In the genomic region with DNA sequence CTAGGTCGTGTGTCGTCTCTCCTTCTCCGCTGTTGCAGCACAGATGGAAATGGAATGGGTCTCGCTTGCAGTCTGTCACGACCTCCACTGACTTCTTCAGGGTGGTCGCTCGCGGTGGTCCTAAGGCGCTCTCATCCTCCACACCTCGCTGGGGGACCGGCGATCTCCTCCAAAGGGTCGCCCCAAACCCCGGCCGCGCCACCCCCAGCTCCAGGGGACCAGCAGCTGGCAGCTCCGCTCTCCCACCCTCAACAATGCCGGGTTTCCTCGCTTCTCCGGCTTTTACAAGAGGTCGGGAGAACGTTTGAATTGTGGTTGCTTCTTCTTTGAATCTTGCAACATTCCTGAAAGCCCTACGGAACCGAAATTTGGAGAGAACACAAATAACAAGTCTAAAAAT, we compare ENCODE assay signal across 22 cellular contexts.
"Had no signal": no experiment of that assay in that cellular context is flagged by ENCODE, and none has a peak within 500 bp of the region (broad histone marks: within the 10 kb centered on the region; RNA-seq: fewer than 3 reads in every experiment).

No MANE protein-coding gene starts in this region.

- H3K4me3 ChIP-seq: ascending aorta, left ventricle myocardium inferior had no signal

- H3K27ac ChIP-seq: ascending aorta, breast epithelium, dorsolateral prefrontal cortex, left ventricle myocardium inferior, neutrophil, VCaP had no signal

- H3K27me3 ChIP-seq: ascending aorta, breast epithelium, dorsolateral prefrontal cortex, neutrophil had no signal

- FAIRE-seq: kidney, urothelium cell line had no signal

- H3K4me1 ChIP-seq: ascending aorta, breast epithelium had no signal

- H3K36me3 ChIP-seq: ascending aorta, breast epithelium, left ventricle myocardium inferior, neutrophil had no signal

- ATAC-seq: activated naive CD8-positive, alpha-beta T cell treated with anti-CD3 and anti-CD28 coated beads, Interleukin-2, amount 50 U/mL, for 24 hours; activated T-helper 17 cell treated with anti-CD3 and anti-CD28 coated beads, Interleukin-2, amount 50 U/mL, for 72 hours; naive thymus-derived CD8-positive, alpha-beta T cell; stimulated activated memory B cell treated with anti-CD40 and anti-IgM and Interleukin-4, amounts not matched to agents 10 μg/mL and 1 μg/mL and 100 μg/mL, for 72 hours had no signal

- DNase-seq: activated CD4-positive, alpha-beta T cell treated with anti-CD3 and anti-CD28 coated beads for 1 hour; activated CD4-positive, alpha-beta T cell treated with anti-CD3 and anti-CD28 coated beads, Interleukin-2, amount 50 U/mL, for 4 hours; activated naive CD4-positive, alpha-beta T cell treated with anti-CD3 and anti-CD28 coated beads for 36 hours; activated naive CD8-positive, alpha-beta T cell treated with anti-CD3 and anti-CD28 coated beads, Interleukin-2, amount 50 U/mL, for 24 hours; activated T-cell treated with anti-CD3 and anti-CD28 coated beads for 4 hours; cerebellar nuclear complex; dorsolateral prefrontal cortex; hippocampal formation; kidney; left ventricle myocardium inferior; mesenchymal stem cell; naive thymus-derived CD8-positive, alpha-beta T cell; retina; stimulated activated CD4-positive, alpha-beta T cell treated with anti-CD3 and anti-CD28 coated beads, Interleukin-2, amount 100 ng/mL, for 48 hours; T1000 had no signal

- H3K4me1 Mint-ChIP-seq: activated naive CD8-positive, alpha-beta T cell treated with anti-CD3 and anti-CD28 coated beads, Interleukin-2, amount 50 U/mL, for 24 hours; activated T-helper 17 cell treated with anti-CD3 and anti-CD28 coated beads, Interleukin-2, amount 50 U/mL, for 72 hours; naive thymus-derived CD8-positive, alpha-beta T cell; stimulated activated memory B cell treated with anti-CD40 and anti-IgM and Interleukin-4, amounts not matched to agents 10 μg/mL and 1 μg/mL and 100 μg/mL, for 72 hours had no signal

- H3K27ac Mint-ChIP-seq: activated naive CD4-positive, alpha-beta T cell treated with anti-CD3 and anti-CD28 coated beads for 36 hours; activated naive CD8-positive, alpha-beta T cell treated with anti-CD3 and anti-CD28 coated beads, Interleukin-2, amount 50 U/mL, for 24 hours; activated T-helper 17 cell treated with anti-CD3 and anti-CD28 coated beads, Interleukin-2, amount 50 U/mL, for 72 hours; naive thymus-derived CD8-positive, alpha-beta T cell; stimulated activated memory B cell treated with anti-CD40 and anti-IgM and Interleukin-4, amounts not matched to agents 10 μg/mL and 1 μg/mL and 100 μg/mL, for 72 hours had no signal

- H3K9me3 ChIP-seq: ascending aorta, breast epithelium, left ventricle myocardium inferior, neutrophil had no signal

- H3K4me3 Mint-ChIP-seq: activated naive CD4-positive, alpha-beta T cell treated with anti-CD3 and anti-CD28 coated beads for 36 hours; activated naive CD8-positive, alpha-beta T cell treated with anti-CD3 and anti-CD28 coated beads, Interleukin-2, amount 50 U/mL, for 24 hours; activated T-helper 17 cell treated with anti-CD3 and anti-CD28 coated beads, Interleukin-2, amount 50 U/mL, for 72 hours; naive thymus-derived CD8-positive, alpha-beta T cell; stimulated activated memory B cell treated with anti-CD40 and anti-IgM and Interleukin-4, amounts not matched to agents 10 μg/mL and 1 μg/mL and 100 μg/mL, for 72 hours had no signal
